In the genomic region with DNA sequence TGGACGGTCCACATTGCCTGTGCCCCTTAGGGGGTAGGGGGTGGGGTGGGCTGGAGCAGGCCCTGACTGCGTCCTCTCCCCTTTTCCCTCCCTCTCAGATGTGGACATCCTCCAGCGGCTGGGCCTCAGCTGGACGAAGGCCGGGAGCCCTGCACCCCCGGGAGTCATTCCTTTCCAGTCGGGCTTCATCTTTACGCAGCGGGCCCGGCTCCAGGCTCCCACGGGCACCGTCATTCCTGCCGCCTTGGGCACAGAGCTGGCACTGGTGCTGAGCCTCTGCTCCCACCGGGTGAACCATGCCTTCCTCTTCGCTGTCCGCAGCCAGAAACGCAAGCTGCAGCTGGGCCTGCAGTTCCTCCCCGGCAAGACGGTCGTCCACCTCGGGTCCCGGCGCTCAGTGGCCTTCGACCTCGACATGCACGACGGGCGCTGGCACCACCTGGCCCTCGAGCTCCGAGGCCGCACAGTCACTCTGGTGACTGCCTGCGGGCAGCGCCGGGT, we compare ENCODE assay signal across 19 cellular contexts. TPM values are rescaled to one million over a fixed set of nuclear protein-coding genes. Genes with fewer than 3 reads are reported as not detected.
DNase-seq lines count a peak whose midpoint lies in the region; ATAC-seq, FAIRE-seq and TF ChIP-seq lines count a peak whose summit lies in the region.
"Had no signal": no experiment of that assay in that cellular context is flagged by ENCODE, and none has a peak within 500 bp of the region (broad histone marks: within the 10 kb centered on the region; RNA-seq: fewer than 3 reads in every experiment).

No MANE protein-coding gene starts in this region.

- H3K4me3 ChIP-seq in aorta (ENCODE audit: low read length in 2 of 2) = no peak overlapping the region
- H3K4me3 ChIP-seq: HAP-1 had no signal

- H3K9me3 ChIP-seq in aorta (ENCODE audit: control insufficient read depth, low read length) = no peaks in the 10 kb centered on the region
- H3K9me3 ChIP-seq: HAP-1 had no signal

- H3K27ac ChIP-seq in aorta (ENCODE audit: low read depth in 1 of 2, low read length in 2 of 2) = peak overlapping the region in 1 of 2 donors; percentile 14
- H3K27ac ChIP-seq: 22Rv1 had no signal

- DNase-seq in left cardiac atrium (peak; percentile 17), cardiac septum (ENCODE audit: low spot score) (no peak), left lobe of liver (ENCODE audit: low spot score) (no peak), posterior vena cava (ENCODE audit: low spot score) (peak; percentile 74), aorta (peak in 1 of 2 donors; percentile 91), SKM-1 (lab: John Stamatoyannopoulos, UW; ENCODE audit: unreplicated experiment) (no peak), D721Med (ENCODE audit: insufficient read length, low spot score) (no peak)
- DNase-seq: AML-193; C1 segment of cervical spinal cord; CD4-positive, alpha-beta T cell; DMS153; DMS79 treated with DMSO at 0.1 percent for 48 hours; EL had no signal

- TF ChIP-seq POLR2A in GM18505 (IDR thresholded peaks at IDR 0.05; ENCODE audit: borderline replicate concordance, extremely low read depth, insufficient read depth, insufficient read length) = no peak

- H3K4me1 ChIP-seq in aorta (ENCODE audit: control insufficient read depth in 1 of 2, insufficient read depth in 2 of 2, low read length in 2 of 2) = no peaks in the 10 kb centered on the region
- H3K4me1 ChIP-seq: HAP-1 had no signal

- no peak for FAIRE-seq in D721Med (lab: Jason Lieb, UNC)
- FAIRE-seq: G401.6, GM12891, H1 had no signal

- H3K27me3 ChIP-seq in aorta (ENCODE audit: control insufficient read depth in 1 of 2, insufficient read depth in 2 of 2, low read length in 1 of 2) = no peaks in the 10 kb centered on the region

- H3K36me3 ChIP-seq in aorta (ENCODE audit: control insufficient read depth in 1 of 2, insufficient read depth in 2 of 2, low read length in 1 of 2) = no peaks in the 10 kb centered on the region

- 17 to 18% methylated on average over 34 of the region's 34 CpGs for WGBS in aorta, 2 donors

- ATAC-seq in left cardiac atrium (no peak), left lobe of liver (peak; percentile 5), aorta (ENCODE audit: low FRiP score) (peak; percentile 40), GM18505 (IDR thresholded peaks at IDR 0.05; ENCODE audit: unreplicated experiment) (no peak)

- TF ChIP-seq CTCF in D721Med (IDR thresholded peaks at IDR 0.05; ENCODE audit: insufficient read depth, missing control alignments) = no peak

- intact Hi-C loops in left cardiac atrium (cut with DNase I) = no loop called here
- intact Hi-C loops in cardiac septum (cut with DNase I) = no loop called here
- intact Hi-C loops in posterior vena cava (cut with DNase I) = no loop called here
- intact Hi-C loops in aorta (cut with DNase I) = no loop called here

RNA-seq across cellular contexts. Expression of a gene that starts 12.3 kb away (rescaled TPM):
- total RNA-seq in left cardiac atrium (1 to 10 TPM; 7.0 to 9.2 TPM), cardiac septum (12.8 TPM), left lobe of liver (51.0 TPM), posterior vena cava (1 to 10 TPM; 6.7 to 8.1 TPM), aorta (10 to 100 TPM; 36.9 to 54.3 TPM)
- 10 to 100 TPM in 1 of 2 donors, 1 to 10 TPM in 1; 1.9 to 59.4 TPM for polyA plus RNA-seq in aorta

Comparison
In these comparisons a context has a peak if more than half of its experiments do, and no peak if none do; other contexts are left out.
1. DNase-seq: peak in left cardiac atrium (single experiment) and posterior vena cava (single experiment); none in cardiac septum (single experiment), left lobe of liver (single experiment), SKM-1 (single experiment) and D721Med (single experiment).
2. ATAC-seq: peak in left lobe of liver (single experiment) and aorta (single experiment); none in left cardiac atrium (0 of 2) and GM18505 (single experiment).